ENCODE assay signal across 9 cellular contexts in the genomic region with DNA sequence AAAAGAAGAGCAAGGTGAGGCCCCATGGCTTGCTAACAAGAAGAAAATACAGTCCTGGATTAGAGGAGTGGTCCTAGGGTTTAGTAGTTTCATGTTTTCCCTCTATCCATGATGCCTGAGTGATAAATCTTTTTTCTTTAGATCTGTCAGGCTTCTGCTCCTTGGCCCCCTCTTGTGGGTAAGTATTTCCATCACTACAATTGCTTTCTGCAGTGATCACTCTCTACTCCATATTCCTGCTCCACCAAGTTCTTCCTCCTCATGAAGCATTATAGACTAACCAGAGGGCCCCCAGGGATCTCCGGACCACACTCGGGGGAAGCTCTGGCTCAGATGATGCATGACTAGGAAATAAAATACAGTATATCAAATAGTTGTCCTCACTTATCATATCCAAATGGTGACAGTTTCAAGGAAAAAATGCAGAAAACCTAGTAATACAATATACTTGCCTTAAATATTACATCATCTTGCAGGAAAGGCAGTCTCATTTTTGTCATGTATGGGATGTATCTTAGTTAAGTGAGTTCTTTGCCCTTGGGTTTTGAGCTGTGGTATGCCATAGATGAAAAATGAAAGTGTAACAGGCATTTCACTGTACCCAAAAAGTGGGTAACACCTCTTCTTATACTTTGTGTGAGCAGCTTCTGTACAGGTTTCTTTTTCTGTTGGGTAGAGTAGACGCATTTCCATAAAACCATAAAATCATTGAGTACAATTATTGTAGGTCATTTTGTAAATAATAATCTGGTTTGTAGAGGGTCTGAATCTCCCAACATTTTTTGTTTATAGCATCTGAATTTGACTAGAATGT.
DNase-seq lines count a peak whose midpoint lies in the region; ATAC-seq, FAIRE-seq and TF ChIP-seq lines count a peak whose summit lies in the region.
"Had no signal": no experiment of that assay in that cellular context is flagged by ENCODE, and none has a peak within 500 bp of the region (broad histone marks: within the 10 kb centered on the region; RNA-seq: fewer than 3 reads in every experiment).

No MANE protein-coding gene starts in this region.

- H3K4me1 ChIP-seq in GM12878 (ENCODE audit: control insufficient read depth, insufficient read depth, low read length) (no peaks in the 10 kb centered on the region), mesendoderm (ENCODE audit: control insufficient read depth, low read depth, low read length) (no peaks in the 10 kb centered on the region)

- intact Hi-C loops in GM12878 (cut with micrococcal nuclease; ENCODE audit: unreplicated experiment) = loop anchor here (2.0 to 5.0 kb wide), 2 partner anchors 78 to 209 kb away; no protein-coding TSS in a partner anchor

- H3K4me3 ChIP-seq in GM12878 (no peak overlapping the region), mesendoderm (ENCODE audit: low read length) (no peak overlapping the region)

- DNase-seq in EH (ENCODE audit: low read depth) (peak; percentile 10), HuH-7.5 (ENCODE audit: low spot score) (peak; percentile 10), GM12878 (ENCODE audit: low read depth, low spot score) (no peak), mesendoderm (peak; percentile 46), activated gamma-delta T cell treated with Interleukin-2 at 50 U/mL for 16 hours (no peak), GM12891 (ENCODE audit: insufficient read length, low spot score) (no peak)

- no peak overlapping the region for H2BK5ac ChIP-seq in mesendoderm (ENCODE audit: low read length)

- peak in 2 of 3 experiments; percentile 26 to 34; a peak in 3 of 6 replicates for TF ChIP-seq CTCF in GM12878 (IDR thresholded peaks at IDR 0.05 in 2 of 3, conservative IDR thresholded peaks at IDR 0.05 in 1 of 3; ENCODE audit: control insufficient read depth in 2 of 3, extremely low read depth in 1 of 3, insufficient read depth in 1 of 3, low read depth in 3 of 3, low read length in 3 of 3)

- H3K79me2 ChIP-seq in GM12878 (ENCODE audit: control insufficient read depth, insufficient read depth, low read length) (no peaks in the 10 kb centered on the region), mesendoderm (ENCODE audit: control insufficient read depth, insufficient read depth, low read length) (no peaks in the 10 kb centered on the region)

- CTCF ChIA-PET in GM12878 (lab: Yijun Ruan, JAX) = interaction anchor here (0.6 to 1.1 kb wide), 3 partner anchors 77 to 369 kb away, joined by 3 to 4 read pairs (median 4); no protein-coding TSS in a partner anchor

- H3K4me2 ChIP-seq in GM12878 (ENCODE audit: control insufficient read depth, insufficient read depth) = no peak overlapping the region
- no peak overlapping the region for H3K4me2 ChIP-seq in mesendoderm (ENCODE audit: low read length)

- no peak overlapping the region for H2AK5ac ChIP-seq in mesendoderm (ENCODE audit: low read length)

- no peaks in the 10 kb centered on the region for H3K9me3 ChIP-seq in GM12878 (replicated peaks; ENCODE audit: control insufficient read depth, insufficient read depth, low read length)

- SMC1A ChIA-PET in GM12878 (lab: Charles Lee; ENCODE audit: uncharacterized antibody, unreplicated experiment) = interaction anchor here (1.3 kb wide), 1 partner anchor 78 kb away, joined by 3 read pairs; no protein-coding TSS in a partner anchor

- no peak overlapping the region for H3K56ac ChIP-seq in mesendoderm (ENCODE audit: low read length)

- RAD21 ChIA-PET in GM12878 (lab: Charles Lee; ENCODE audit: unreplicated experiment) = no interaction called here

- in situ Hi-C loops in GM12878 (cut with MboI) = no loop called here

- no peak overlapping the region for H2BK120ac ChIP-seq in mesendoderm (ENCODE audit: low read depth, low read length)

- no peaks in the 10 kb centered on the region for H4K20me1 ChIP-seq in GM12878 (ENCODE audit: control insufficient read depth, insufficient read depth)

- H3K36me3 ChIP-seq in GM12878 (ENCODE audit: control insufficient read depth in 2 of 2, insufficient read depth in 2 of 2, low read length in 1 of 2) (no peaks in the 10 kb centered on the region), mesendoderm (ENCODE audit: control insufficient read depth, insufficient read depth, low read length) (no peaks in the 10 kb centered on the region)

- FAIRE-seq in GM12878 (lab: Jason Lieb, UNC) (no peak), GM12891 (lab: Jason Lieb, UNC) (no peak)

- no TSS peak for BruUV-seq in GM12878 (replicated peaks; lab: Mats Ljungman, UMichigan)

- no peak overlapping the region for H4K5ac ChIP-seq in mesendoderm (ENCODE audit: low read length)

- H2BK15ac ChIP-seq in mesendoderm (replicated peaks; ENCODE audit: low read depth) = no peak overlapping the region

- ATAC-seq in GM12878 (peak; percentile 38; the same call in 1 of the 3 replicates), GM21367 (IDR thresholded peaks at IDR 0.05; ENCODE audit: unreplicated experiment) (no peak), GM18873 (IDR thresholded peaks at IDR 0.05; ENCODE audit: low FRiP score, unreplicated experiment) (no peak)
- ATAC-seq: naive thymus-derived CD8-positive, alpha-beta T cell had no signal

- H3K27ac ChIP-seq in GM12878 (ENCODE audit: control insufficient read depth, insufficient read depth) = no peak overlapping the region
- H3K27ac ChIP-seq in mesendoderm (ENCODE audit: low read depth, low read length) = no peak overlapping the region

- 10% methylated on average over 3 of the region's 3 CpGs for WGBS in GM12878 (ENCODE audit: insufficient coverage, insufficient replicate concordance, low lambda C conversion rate, missing lambda C conversion rate)
- WGBS in mesendoderm (ENCODE audit: extremely low coverage, insufficient coverage, low lambda C conversion rate) = no CpG with 5 or more reads among the region's 3 CpGs

- TF ChIP-seq EP300 in GM12878 (IDR thresholded peaks at IDR 0.05; ENCODE audit: borderline replicate concordance in 1 of 2, control insufficient read depth in 1 of 2, low read depth in 2 of 2, low read length in 2 of 2) = no peak

- peak; percentile 27 for TF ChIP-seq RAD21 in GM12878 (IDR thresholded peaks at IDR 0.05; ENCODE audit: insufficient read depth, low read depth, low read length)

- no peak overlapping the region for H3K23ac ChIP-seq in mesendoderm (ENCODE audit: low read length)

- H3K9ac ChIP-seq in GM12878 (ENCODE audit: control insufficient read depth, insufficient read depth, low read length) (no peak overlapping the region), mesendoderm (ENCODE audit: low read length) (no peak overlapping the region)

- H3K27me3 ChIP-seq in GM12878 (replicated peaks in 1 of 2; ENCODE audit: control insufficient read depth in 2 of 2, insufficient read depth in 2 of 2, low read length in 1 of 2) (no peaks in the 10 kb centered on the region), mesendoderm (ENCODE audit: insufficient read depth, low read length, poor library complexity) (no peaks in the 10 kb centered on the region)

- H2AFZ ChIP-seq in GM12878 (ENCODE audit: control insufficient read depth, low read depth, low read length) = no peak overlapping the region

- H4K8ac ChIP-seq in mesendoderm (ENCODE audit: low read depth, low read length) = no peak overlapping the region

- H3K4ac ChIP-seq in mesendoderm (ENCODE audit: low read depth, low read length) = no peak overlapping the region

- TF ChIP-seq POLR2A in GM12878 (IDR thresholded peaks at IDR 0.05; ENCODE audit: low read depth, low read length) (no peak), GM12891 (IDR thresholded peaks at IDR 0.05; ENCODE audit: low read depth, low read length) (no peak)

- H3K18ac ChIP-seq in mesendoderm (ENCODE audit: low read length) = no peak overlapping the region

- H3K79me1 ChIP-seq in mesendoderm (ENCODE audit: low read length) = no peaks in the 10 kb centered on the region

- POLR2A ChIA-PET in GM12878 (lab: Charles Lee) = no interaction called here

TF ChIP-seq in GM12878, 131 proteins besides CTCF, POLR2A, EP300 and RAD21:
- TF ChIP-seq FOXK2 (IDR thresholded peaks at IDR 0.05) (no peak), SMC3 (IDR thresholded peaks at IDR 0.05; ENCODE audit: borderline replicate concordance, low read length) (peak; percentile 33; the same call in 1 of the 2 replicates)

TF ChIP-seq in GM12891, 5 proteins besides CTCF, POLR2A, EP300 and RAD21:
- no peak for TF ChIP-seq PAX5 (IDR thresholded peaks at IDR 0.05; ENCODE audit: insufficient read depth, low read length, severe bottlenecking)
- TF ChIP-seq POU2F2 (IDR thresholded peaks at IDR 0.05; ENCODE audit: low read depth, low read length) = no peak
- TF ChIP-seq POLR2AphosphoS5 (IDR thresholded peaks at IDR 0.05; ENCODE audit: low read depth, low read length) = no peak
- TF ChIP-seq TAF1 (IDR thresholded peaks at IDR 0.05; ENCODE audit: low read depth, low read length) = no peak
- no peak for TF ChIP-seq SPI1 (IDR thresholded peaks at IDR 0.05; ENCODE audit: low read depth, low read length)

Comparison
In these comparisons a context has a peak if more than half of its experiments do, and no peak if none do; other contexts are left out.
1. DNase-seq: peak in EH (single experiment), HuH-7.5 (single experiment) and mesendoderm (single experiment); none in GM12878 (single experiment), activated gamma-delta T cell treated with Interleukin-2 at 50 U/mL for 16 hours (single experiment) and GM12891 (single experiment).